Comparison of ENCODE assay signal across 2 cellular contexts in the genomic region with DNA sequence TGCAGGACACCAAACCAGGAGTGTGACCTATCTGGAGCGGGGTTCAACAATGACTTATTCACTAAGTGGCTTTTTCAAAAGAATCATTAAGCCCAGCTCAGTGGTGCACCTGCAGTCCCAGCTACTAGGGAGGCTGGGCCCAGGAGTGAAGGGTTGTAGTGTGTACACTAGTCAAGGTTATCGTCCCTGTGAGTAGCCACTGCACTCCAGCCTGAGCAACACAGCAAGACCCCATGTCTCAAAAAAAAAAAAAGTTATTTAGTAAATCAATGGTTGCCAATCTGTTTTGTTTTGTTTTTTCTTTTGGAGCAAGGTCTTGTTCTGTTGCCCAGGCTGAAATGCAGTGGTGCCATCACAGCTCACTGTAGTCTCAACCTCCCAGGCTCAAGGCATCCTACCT.
TF ChIP-seq lines count a peak whose summit lies in the region.

No MANE protein-coding gene starts in this region.

TF ChIP-seq in K562, 482 proteins besides CTCF, POLR2A, EP300 and RAD21:
- no peak for TF ChIP-seq MEF2D (tag; conservative IDR thresholded peaks at IDR 0.05; ENCODE audit: low read depth)
- TF ChIP-seq JUND (IDR thresholded peaks at IDR 0.05; ENCODE audit: borderline replicate concordance, low read depth, low read length), result no peak
- TF ChIP-seq JUND (tag; IDR thresholded peaks at IDR 0.05; ENCODE audit: borderline replicate concordance, low read depth, low read length), result no peak
- peak; percentile 10 for TF ChIP-seq RBM25 (IDR thresholded peaks at IDR 0.05; ENCODE audit: low read depth, low read length, severe bottlenecking)
- TF ChIP-seq MCM3 (IDR thresholded peaks at IDR 0.05), result no peak
- TF ChIP-seq ZNF121 (CRISPR knock-in tag; conservative IDR thresholded peaks at IDR 0.05), result peak; percentile 58
- TF ChIP-seq, protein P1, sequence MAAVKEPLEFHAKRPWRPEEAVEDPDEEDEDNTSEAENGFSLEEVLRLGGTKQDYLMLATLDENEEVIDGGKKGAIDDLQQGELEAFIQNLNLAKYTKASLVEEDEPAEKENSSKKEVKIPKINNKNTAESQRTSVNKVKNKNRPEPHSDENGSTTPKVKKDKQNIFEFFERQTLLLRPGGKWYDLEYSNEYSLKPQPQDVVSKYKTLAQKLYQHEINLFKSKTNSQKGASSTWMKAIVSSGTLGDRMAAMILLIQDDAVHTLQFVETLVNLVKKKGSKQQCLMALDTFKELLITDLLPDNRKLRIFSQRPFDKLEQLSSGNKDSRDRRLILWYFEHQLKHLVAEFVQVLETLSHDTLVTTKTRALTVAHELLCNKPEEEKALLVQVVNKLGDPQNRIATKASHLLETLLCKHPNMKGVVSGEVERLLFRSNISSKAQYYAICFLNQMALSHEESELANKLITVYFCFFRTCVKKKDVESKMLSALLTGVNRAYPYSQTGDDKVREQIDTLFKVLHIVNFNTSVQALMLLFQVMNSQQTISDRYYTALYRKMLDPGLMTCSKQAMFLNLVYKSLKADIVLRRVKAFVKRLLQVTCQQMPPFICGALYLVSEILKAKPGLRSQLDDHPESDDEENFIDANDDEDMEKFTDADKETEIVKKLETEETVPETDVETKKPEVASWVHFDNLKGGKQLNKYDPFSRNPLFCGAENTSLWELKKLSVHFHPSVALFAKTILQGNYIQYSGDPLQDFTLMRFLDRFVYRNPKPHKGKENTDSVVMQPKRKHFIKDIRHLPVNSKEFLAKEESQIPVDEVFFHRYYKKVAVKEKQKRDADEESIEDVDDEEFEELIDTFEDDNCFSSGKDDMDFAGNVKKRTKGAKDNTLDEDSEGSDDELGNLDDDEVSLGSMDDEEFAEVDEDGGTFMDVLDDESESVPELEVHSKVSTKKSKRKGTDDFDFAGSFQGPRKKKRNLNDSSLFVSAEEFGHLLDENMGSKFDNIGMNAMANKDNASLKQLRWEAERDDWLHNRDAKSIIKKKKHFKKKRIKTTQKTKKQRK (IDR thresholded peaks at IDR 0.05; ENCODE audit: borderline replicate concordance, low read depth, low read length), result no peak
- no peak for TF ChIP-seq RFX7 (CRISPR knock-in tag; IDR thresholded peaks at IDR 0.05)
- TF ChIP-seq RBFOX2 (IDR thresholded peaks at IDR 0.05; ENCODE audit: low read depth, low read length), result peak; percentile 50
- TF ChIP-seq, protein P2, sequence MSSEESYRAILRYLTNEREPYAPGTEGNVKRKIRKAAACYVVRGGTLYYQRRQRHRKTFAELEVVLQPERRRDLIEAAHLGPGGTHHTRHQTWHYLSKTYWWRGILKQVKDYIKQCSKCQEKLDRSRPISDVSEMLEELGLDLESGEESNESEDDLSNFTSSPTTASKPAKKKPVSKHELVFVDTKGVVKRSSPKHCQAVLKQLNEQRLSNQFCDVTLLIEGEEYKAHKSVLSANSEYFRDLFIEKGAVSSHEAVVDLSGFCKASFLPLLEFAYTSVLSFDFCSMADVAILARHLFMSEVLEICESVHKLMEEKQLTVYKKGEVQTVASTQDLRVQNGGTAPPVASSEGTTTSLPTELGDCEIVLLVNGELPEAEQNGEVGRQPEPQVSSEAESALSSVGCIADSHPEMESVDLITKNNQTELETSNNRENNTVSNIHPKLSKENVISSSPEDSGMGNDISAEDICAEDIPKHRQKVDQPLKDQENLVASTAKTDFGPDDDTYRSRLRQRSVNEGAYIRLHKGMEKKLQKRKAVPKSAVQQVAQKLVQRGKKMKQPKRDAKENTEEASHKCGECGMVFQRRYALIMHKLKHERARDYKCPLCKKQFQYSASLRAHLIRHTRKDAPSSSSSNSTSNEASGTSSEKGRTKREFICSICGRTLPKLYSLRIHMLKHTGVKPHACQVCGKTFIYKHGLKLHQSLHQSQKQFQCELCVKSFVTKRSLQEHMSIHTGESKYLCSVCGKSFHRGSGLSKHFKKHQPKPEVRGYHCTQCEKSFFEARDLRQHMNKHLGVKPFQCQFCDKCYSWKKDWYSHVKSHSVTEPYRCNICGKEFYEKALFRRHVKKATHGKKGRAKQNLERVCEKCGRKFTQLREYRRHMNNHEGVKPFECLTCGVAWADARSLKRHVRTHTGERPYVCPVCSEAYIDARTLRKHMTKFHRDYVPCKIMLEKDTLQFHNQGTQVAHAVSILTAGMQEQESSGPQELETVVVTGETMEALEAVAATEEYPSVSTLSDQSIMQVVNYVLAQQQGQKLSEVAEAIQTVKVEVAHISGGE (CRISPR knock-in tag; IDR thresholded peaks at IDR 0.05), result no peak
TF ChIP-seq in K562: peak in this region for 3.

TF ChIP-seq in HEK293T, 16 proteins besides CTCF, POLR2A, EP300 and RAD21:
- TF ChIP-seq SP1 (IDR thresholded peaks at IDR 0.05), result no peak
- TF ChIP-seq NFRKB (IDR thresholded peaks at IDR 0.05), result no peak
TF ChIP-seq in HEK293T: peak in this region for 0.
